In genomic region chr6:155311583-155311982, GRCh38 we compare ENCODE assay signal across 1 cellular context.
TF ChIP-seq lines count a peak whose summit lies in the region.

No MANE protein-coding gene starts in this region.

TF ChIP-seq in GM12878, 131 proteins besides CTCF, POLR2A, EP300 and RAD21:
- no peak for TF ChIP-seq RELA (IDR thresholded peaks at IDR 0.05; ENCODE audit: borderline replicate concordance, partially characterized antibody)
- TF ChIP-seq MLLT1 (IDR thresholded peaks at IDR 0.05), result no peak
TF ChIP-seq in GM12878: peak in this region for 0.
